Comparison of ENCODE assay signal across 8 cellular contexts in the genomic region with DNA sequence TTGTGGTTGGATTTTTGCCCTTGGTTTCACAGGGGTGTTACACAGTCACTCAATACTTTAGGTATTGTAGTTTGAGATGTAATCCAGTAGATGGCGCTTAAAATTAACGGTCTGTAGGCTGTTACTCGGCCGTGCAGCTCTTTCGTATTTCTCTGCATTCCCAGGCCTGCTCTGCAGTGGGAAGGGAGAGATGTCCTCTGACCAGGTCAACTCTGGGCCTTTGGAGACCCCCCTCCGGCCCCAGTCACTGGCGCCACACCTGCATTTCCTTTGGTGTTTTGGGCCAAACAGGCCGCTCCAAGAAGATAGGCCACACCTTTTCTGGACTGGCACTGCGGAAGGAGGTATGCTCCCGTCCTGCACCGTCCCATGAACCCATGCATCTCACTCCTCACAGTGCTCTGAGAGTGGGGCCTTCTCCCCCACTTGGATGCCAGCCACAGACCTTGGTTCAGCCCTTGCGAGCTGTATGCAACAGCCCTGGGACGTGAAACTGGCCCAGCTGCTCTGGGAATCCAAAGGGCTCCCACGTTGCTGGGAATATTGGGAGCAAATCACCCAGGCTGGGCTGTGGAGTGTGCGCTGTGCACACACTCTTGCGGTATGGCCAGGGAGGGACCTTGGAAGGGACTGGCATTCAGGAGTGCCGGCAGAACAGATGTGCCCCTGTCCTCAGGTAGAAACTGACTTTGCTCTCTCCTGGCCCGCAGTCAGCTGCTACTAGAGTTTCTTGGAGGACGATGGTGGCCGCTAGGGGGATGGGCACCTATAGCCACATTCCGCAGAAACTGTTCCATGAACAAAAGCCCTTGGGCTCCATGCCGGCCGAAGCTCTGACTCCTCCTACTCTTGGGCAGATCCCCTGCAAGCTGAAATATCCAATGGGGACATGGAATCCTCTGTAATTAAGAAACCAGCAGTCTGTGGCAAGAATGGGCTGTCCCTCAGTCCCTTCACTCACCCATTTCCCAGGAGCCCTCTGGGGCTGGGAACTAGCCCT.
DNase-seq lines count a peak whose midpoint lies in the region; ATAC-seq and TF ChIP-seq lines count a peak whose summit lies in the region.

No MANE protein-coding gene starts in this region.

- TF ChIP-seq RAD21 in SK-N-SH (IDR thresholded peaks at IDR 0.05; ENCODE audit: low read length): peak; percentile 75

- H3K9ac ChIP-seq in HUES6 (ENCODE audit: low read length) (no peak overlapping the region), SK-N-SH (no peak overlapping the region), skeletal muscle satellite cell (ENCODE audit: low read depth, low read length) (no peak overlapping the region)

- POLR2A ChIA-PET in SK-N-SH (lab: Yijun Ruan, JAX): no interaction called here

- TF ChIP-seq CTCF in GM12865 (IDR thresholded peaks at IDR 0.05; ENCODE audit: insufficient read depth, low read depth, low read length, missing control alignments) (peak; percentile 32), SK-N-SH (IDR thresholded peaks at IDR 0.05) (peak; percentile 67), left ventricle myocardium inferior (IDR thresholded peaks at IDR 0.05; ENCODE audit: borderline replicate concordance) (peak; percentile 61)

- peak; percentile 23 for DNase-seq in GM12865 (ENCODE audit: low read depth)
- DNase-seq in SK-N-SH: peak; percentile 43
- no peak for DNase-seq in left ventricle myocardium inferior
- DNase-seq in stimulated activated naive CD4-positive, alpha-beta T cell (lab: John Stamatoyannopoulos, UW): no peak
- DNase-seq in NCI-H510A treated with DMSO at 0.1 percent for 48 hours (lab: John Stamatoyannopoulos, UW): no peak

- H3K9me3 ChIP-seq in HUES6 (ENCODE audit: control insufficient read depth, insufficient read depth, low read depth, low read length) (no peaks in the 10 kb centered on the region), SK-N-SH (no peaks in the 10 kb centered on the region), left ventricle myocardium inferior (replicated peaks) (peaks cover 8% of the 10 kb centered on the region), skeletal muscle satellite cell (replicated peaks; ENCODE audit: low read length) (no peaks in the 10 kb centered on the region)

- TF ChIP-seq EP300 in SK-N-SH (IDR thresholded peaks at IDR 0.05; ENCODE audit: borderline replicate concordance in 1 of 2, low read depth in 1 of 2, low read length in 1 of 2): no peak

- WGBS in SK-N-SH (ENCODE audit: low lambda C conversion rate): 17% methylated on average over 20 of the region's 23 CpGs

- H3F3A ChIP-seq in SK-N-SH (replicated peaks; ENCODE audit: insufficient read depth): no peaks in the 10 kb centered on the region

- ATAC-seq in GM21786 (IDR thresholded peaks at IDR 0.05; ENCODE audit: unreplicated experiment): peak; percentile 86

- CTCF ChIA-PET in SK-N-SH (lab: Yijun Ruan, JAX): interaction anchor here (0.6 to 2.9 kb wide), 43 partner anchors 9 to 1700 kb away, joined by 3 to 35 read pairs (median 4); no protein-coding TSS in a partner anchor

- H3K4me2 ChIP-seq in SK-N-SH (peak overlapping the region; percentile 62; the same call in 1 of the 2 replicates), skeletal muscle satellite cell (ENCODE audit: low read length) (peak overlapping the region; percentile 70)

- H3K9me2 ChIP-seq in SK-N-SH: no peaks in the 10 kb centered on the region

- H3K27ac ChIP-seq in HUES6 (ENCODE audit: low read depth, low read length): no peak overlapping the region
- H3K27ac ChIP-seq in SK-N-SH (ENCODE audit: low read depth in 2 of 2, low read length in 1 of 2): peak overlapping the region in 1 of 2 experiments; percentile 22; a peak in 1 of 4 replicates
- no peak overlapping the region for H3K27ac ChIP-seq in left ventricle myocardium inferior (replicated peaks)

- no peaks in the 10 kb centered on the region for H4K20me1 ChIP-seq in SK-N-SH (ENCODE audit: insufficient read depth)

- H3K4me3 ChIP-seq in GM12865 (ENCODE audit: low read depth, low read length) (no peak overlapping the region), HUES6 (ENCODE audit: low read depth, low read length) (peak overlapping the region; percentile 8; the same call in 1 of the 2 replicates), SK-N-SH (ENCODE audit: low read depth in 2 of 2, low read length in 1 of 2) (peak overlapping the region; percentile 37 to 54), left ventricle myocardium inferior (peak overlapping the region; percentile 44), skeletal muscle satellite cell (ENCODE audit: low read length) (no peak overlapping the region)

- H3K36me3 ChIP-seq in HUES6 (ENCODE audit: control insufficient read depth, insufficient read depth, low read length) (no peaks in the 10 kb centered on the region), SK-N-SH (replicated peaks in 1 of 2; ENCODE audit: control insufficient read depth in 1 of 2, insufficient read depth in 2 of 2, low read length in 1 of 2) (no peaks in the 10 kb centered on the region), left ventricle myocardium inferior (no peaks in the 10 kb centered on the region), skeletal muscle satellite cell (ENCODE audit: insufficient read depth, low read length) (no peaks in the 10 kb centered on the region)

- H2AFZ ChIP-seq in SK-N-SH (ENCODE audit: low read depth): peak overlapping the region; percentile 58; the same call in 1 of the 2 replicates

- peaks cover 8% of the 10 kb centered on the region for H3K4me1 ChIP-seq in HUES6 (ENCODE audit: control insufficient read depth, insufficient read depth, low read length)
- peaks cover 0 to 6% of the 10 kb centered on the region in 2 experiments; a peak in 1 of 4 replicates for H3K4me1 ChIP-seq in SK-N-SH (ENCODE audit: control insufficient read depth in 1 of 2, insufficient read depth in 2 of 2, low read depth in 1 of 2, low read length in 1 of 2)
- peaks cover 3% of the 10 kb centered on the region for H3K4me1 ChIP-seq in left ventricle myocardium inferior
- H3K4me1 ChIP-seq in skeletal muscle satellite cell (ENCODE audit: control insufficient read depth, insufficient read depth, low read length): no peaks in the 10 kb centered on the region

- H3K79me2 ChIP-seq in SK-N-SH (ENCODE audit: insufficient read depth): no peaks in the 10 kb centered on the region

- intact Hi-C loops in left ventricle myocardium inferior (cut with micrococcal nuclease): loop anchor here (10.0 kb wide), 1 partner anchor 1027 kb away; no protein-coding TSS in a partner anchor

- no peaks in the 10 kb centered on the region for H3K27me3 ChIP-seq in HUES6 (ENCODE audit: control insufficient read depth, insufficient read depth, low read length)
- H3K27me3 ChIP-seq in SK-N-SH (ENCODE audit: insufficient read depth): no peaks in the 10 kb centered on the region
- H3K27me3 ChIP-seq in left ventricle myocardium inferior (ENCODE audit: low read depth): no peaks in the 10 kb centered on the region
- H3K27me3 ChIP-seq in skeletal muscle satellite cell (ENCODE audit: control insufficient read depth, insufficient read depth, low read length): no peaks in the 10 kb centered on the region

TF ChIP-seq in SK-N-SH, 30 proteins besides CTCF, POLR2A, EP300 and RAD21:
- TF ChIP-seq SMC3 (IDR thresholded peaks at IDR 0.05; ENCODE audit: low read depth, low read length) (peak; percentile 72), RFX5 (IDR thresholded peaks at IDR 0.05; ENCODE audit: low read length) (no peak)

Comparison
In these comparisons a context has a peak if more than half of its experiments do, and no peak if none do; other contexts are left out.
1. DNase-seq: peak in GM12865 (single experiment) and SK-N-SH (single experiment); none in left ventricle myocardium inferior (single experiment), stimulated activated naive CD4-positive, alpha-beta T cell (0 of 6) and NCI-H510A treated with DMSO at 0.1 percent for 48 hours (single experiment).
2. H3K4me3 ChIP-seq: peak in HUES6 (single experiment), SK-N-SH (2 of 2) and left ventricle myocardium inferior (single experiment); none in GM12865 (single experiment) and skeletal muscle satellite cell (single experiment).
3. Peak in every context shown above with its lines, with median percentiles within 50 percentile points of each other: CTCF ChIP-seq.